In genomic region chr5:133083901-133084300, GRCh38 we compare ENCODE assay signal across 20 cellular contexts. TPM values are rescaled to one million over a fixed set of nuclear protein-coding genes. Genes with fewer than 3 reads are reported as not detected.
DNase-seq lines count a peak whose midpoint lies in the region; ATAC-seq, FAIRE-seq and TF ChIP-seq lines count a peak whose summit lies in the region.
"Had no signal": no experiment of that assay in that cellular context is flagged by ENCODE, and none has a peak within 500 bp of the region (broad histone marks: within the 10 kb centered on the region; RNA-seq: fewer than 3 reads in every experiment).

No MANE protein-coding gene starts in this region.

- no peaks in the 10 kb centered on the region for H3K9me3 ChIP-seq in breast epithelium
- H3K9me3 ChIP-seq in astrocyte (ENCODE audit: insufficient read depth, low read depth, low read length): no peaks in the 10 kb centered on the region
- H3K9me3 ChIP-seq in adrenal gland (replicated peaks in 1 of 3): no peaks in the 10 kb centered on the region
- H3K9me3 ChIP-seq: BE2C, Caco-2 had no signal

- H3K4me3 Mint-ChIP-seq in MCF 10A (ENCODE audit: unreplicated experiment): no peak overlapping the region
- H3K4me3 Mint-ChIP-seq in astrocyte (ENCODE audit: unreplicated experiment): peak overlapping the region; percentile 40
- H3K4me3 Mint-ChIP-seq: CD4-positive, alpha-beta T cell; GM23338 had no signal

- H3K4me1 ChIP-seq in breast epithelium (no peaks in the 10 kb centered on the region), astrocyte (ENCODE audit: insufficient read depth, low read length) (no peaks in the 10 kb centered on the region), adrenal gland (replicated peaks in 1 of 2) (no peaks in the 10 kb centered on the region)
- H3K4me1 ChIP-seq: BE2C, Caco-2 had no signal

- H4K20me1 ChIP-seq in astrocyte (ENCODE audit: insufficient read depth, low read length): peaks cover 65% of the 10 kb centered on the region

- ATAC-seq in HG03442 (IDR thresholded peaks at IDR 0.05; ENCODE audit: unreplicated experiment): no peak
- ATAC-seq: GM23338 had no signal

- H3K36me3 Mint-ChIP-seq in MCF 10A (ENCODE audit: insufficient read depth, unreplicated experiment): peaks cover 94% of the 10 kb centered on the region
- peaks cover 8% of the 10 kb centered on the region for H3K36me3 Mint-ChIP-seq in astrocyte (ENCODE audit: low read depth, unreplicated experiment)

- TF ChIP-seq CTCF in MCF 10A (IDR thresholded peaks at IDR 0.05; ENCODE audit: unreplicated experiment): no peak
- TF ChIP-seq CTCF in breast epithelium (IDR thresholded peaks at IDR 0.05): no peak
- TF ChIP-seq CTCF in astrocyte (IDR thresholded peaks at IDR 0.05; ENCODE audit: insufficient read depth, low read depth, low read length): no peak
- no peak for TF ChIP-seq CTCF in fibroblast of villous mesenchyme (IDR thresholded peaks at IDR 0.05; ENCODE audit: insufficient read depth, low read depth, low read length)
- TF ChIP-seq CTCF in adrenal gland (IDR thresholded peaks at IDR 0.05): no peak

- H3K9me3 Mint-ChIP-seq in MCF 10A (ENCODE audit: unreplicated experiment) (no peaks in the 10 kb centered on the region), astrocyte (ENCODE audit: unreplicated experiment) (no peaks in the 10 kb centered on the region)
- H3K9me3 Mint-ChIP-seq: CD4-positive, alpha-beta T cell; GM23338 had no signal

- 89 to 97% (median 94%) methylated on average over 1 of the region's 1 CpG for WGBS in adrenal gland, 4 donors

- no peak for FAIRE-seq in astrocyte (lab: Jason Lieb, UNC)
- FAIRE-seq: D721Med, G401.6, GM12891, GM18507, H54 had no signal

- H3K27ac ChIP-seq in breast epithelium (no peak overlapping the region), astrocyte (ENCODE audit: low read depth, low read length) (no peak overlapping the region), adrenal gland (no peak overlapping the region)
- H3K27ac ChIP-seq: HL-60 had no signal

- BruUV-seq in MCF 10A (replicated peaks; lab: Mats Ljungman, UMichigan): no TSS peak

- TF ChIP-seq POLR2A in breast epithelium (IDR thresholded peaks at IDR 0.05) (no peak), adrenal gland (IDR thresholded peaks at IDR 0.05) (no peak)

- no peak overlapping the region for H3K4me2 ChIP-seq in astrocyte (ENCODE audit: low read length)
- H3K4me2 ChIP-seq: GM23338 had no signal

- H3K4me1 Mint-ChIP-seq in MCF 10A (ENCODE audit: insufficient read depth, unreplicated experiment) (peaks cover 6% of the 10 kb centered on the region), astrocyte (ENCODE audit: low read depth, unreplicated experiment) (peaks cover 2% of the 10 kb centered on the region)

- CTCF ChIA-PET in MCF 10A (lab: Yijun Ruan, JAX): interaction anchor here (0.6 kb wide), 2 partner anchors 11 to 145 kb away, joined by 4 to 6 read pairs; no protein-coding TSS in a partner anchor

- H3K4me3 ChIP-seq in breast epithelium (no peak overlapping the region), astrocyte (ENCODE audit: insufficient read depth, low read depth, low read length) (no peak overlapping the region), fibroblast of villous mesenchyme (ENCODE audit: low read depth, low read length) (no peak overlapping the region), adrenal gland (no peak overlapping the region)
- H3K4me3 ChIP-seq: GM23338 had no signal

- peaks cover 81% of the 10 kb centered on the region for H3K79me2 ChIP-seq in astrocyte (ENCODE audit: insufficient read depth, low read length)

- H3K27me3 ChIP-seq in breast epithelium: no peaks in the 10 kb centered on the region
- H3K27me3 ChIP-seq in astrocyte (ENCODE audit: insufficient read depth, low read length): no peaks in the 10 kb centered on the region
- no peaks in the 10 kb centered on the region for H3K27me3 ChIP-seq in adrenal gland
- H3K27me3 ChIP-seq: BE2C had no signal

- intact Hi-C loops in MCF 10A (cut with micrococcal nuclease): no loop called here
- intact Hi-C loops in breast epithelium (cut with DNase I; ENCODE audit: low total_unique reads): no loop called here
- intact Hi-C loops in adrenal gland (cut with DNase I): no loop called here

- DNase-seq in MCF 10A (ENCODE audit: unreplicated experiment) (no peak), breast epithelium (ENCODE audit: low spot score in 2 of 2) (no peak), astrocyte (ENCODE audit: low read depth) (no peak), fibroblast of villous mesenchyme (ENCODE audit: low read depth) (peak; percentile 23), adrenal gland (no peak)
- DNase-seq in stimulated activated CD4-positive, alpha-beta T cell treated with anti-CD3 and anti-CD28 coated beads, Interleukin-15, amount 100 ng/mL, for 24 hours: no peak
- DNase-seq: 8988T; BE2C; C1 segment of cervical spinal cord; Caco-2; CD4-positive, alpha-beta T cell; HCEC 1CT had no signal

- POLR2A ChIA-PET in MCF 10A (lab: Yijun Ruan, JAX): interaction anchor here (0.6 to 1.0 kb wide), 4 partner anchors 19 to 32 kb away, joined by 3 to 4 read pairs (median 3); partner anchors contain the start of gene HSPA4

- no peak overlapping the region for H3K9ac ChIP-seq in astrocyte (ENCODE audit: low read length)

- peak overlapping the region; percentile 23 for H3K27ac Mint-ChIP-seq in MCF 10A (ENCODE audit: low read depth, unreplicated experiment)
- no peak overlapping the region for H3K27ac Mint-ChIP-seq in astrocyte (ENCODE audit: unreplicated experiment)
- H3K27ac Mint-ChIP-seq: CD4-positive, alpha-beta T cell; GM23338 had no signal

- no peak overlapping the region for H2AFZ ChIP-seq in astrocyte (ENCODE audit: low read depth, low read length)
- H2AFZ ChIP-seq: GM23338 had no signal

- H3K27me3 Mint-ChIP-seq in MCF 10A (ENCODE audit: insufficient read depth, unreplicated experiment): no peaks in the 10 kb centered on the region
- no peaks in the 10 kb centered on the region for H3K27me3 Mint-ChIP-seq in astrocyte (ENCODE audit: low read depth, unreplicated experiment)
- H3K27me3 Mint-ChIP-seq: CD4-positive, alpha-beta T cell had no signal

- H3K36me3 ChIP-seq in breast epithelium (no peaks in the 10 kb centered on the region), astrocyte (ENCODE audit: insufficient read depth, low read length) (peaks cover 13% of the 10 kb centered on the region), adrenal gland (replicated peaks in 1 of 2) (peaks cover 0 to 25% of the 10 kb centered on the region in 2 donors)

RNA-seq across cellular contexts. Expression of gene HSPA4, which starts 32.1 kb away (rescaled TPM):
- total RNA-seq in MCF 10A (2022): 173 and 218 TPM in 2 replicates
- 10 to 100 TPM; 45.6 to 67.2 (median 55.4) TPM for total RNA-seq in breast epithelium
- total RNA-seq in astrocyte: 198 and 210 TPM in 2 replicates
- total RNA-seq in fibroblast of villous mesenchyme: 104 and 187 TPM in 2 replicates
- 100 to 1,000 TPM in 1 of 8 donors, 10 to 100 TPM in 7; 48.0 to 141 (median 75.0) TPM for total RNA-seq in adrenal gland
- 100 to 1,000 TPM; 123 to 207 (median 159) TPM for polyA plus RNA-seq in adrenal gland

RNA-seq across cellular contexts. Expression of gene ZCCHC10, which starts 57.6 kb away (rescaled TPM):
- 35.0 and 37.7 TPM in 2 replicates for total RNA-seq in MCF 10A (2022)
- total RNA-seq in breast epithelium: 10 to 100 TPM; 13.6 to 30.4 (median 21.6) TPM
- total RNA-seq in astrocyte: 27.9 and 29.1 TPM in 2 replicates
- total RNA-seq in fibroblast of villous mesenchyme: 11.0 and 25.5 TPM in 2 replicates
- 10 to 100 TPM in 7 of 8 donors, 1 to 10 TPM in 1; 8.3 to 39.3 (median 18.2) TPM for total RNA-seq in adrenal gland
- 10 to 100 TPM; 15.5 to 25.9 (median 20.6) TPM for polyA plus RNA-seq in adrenal gland
